In the genomic region with DNA sequence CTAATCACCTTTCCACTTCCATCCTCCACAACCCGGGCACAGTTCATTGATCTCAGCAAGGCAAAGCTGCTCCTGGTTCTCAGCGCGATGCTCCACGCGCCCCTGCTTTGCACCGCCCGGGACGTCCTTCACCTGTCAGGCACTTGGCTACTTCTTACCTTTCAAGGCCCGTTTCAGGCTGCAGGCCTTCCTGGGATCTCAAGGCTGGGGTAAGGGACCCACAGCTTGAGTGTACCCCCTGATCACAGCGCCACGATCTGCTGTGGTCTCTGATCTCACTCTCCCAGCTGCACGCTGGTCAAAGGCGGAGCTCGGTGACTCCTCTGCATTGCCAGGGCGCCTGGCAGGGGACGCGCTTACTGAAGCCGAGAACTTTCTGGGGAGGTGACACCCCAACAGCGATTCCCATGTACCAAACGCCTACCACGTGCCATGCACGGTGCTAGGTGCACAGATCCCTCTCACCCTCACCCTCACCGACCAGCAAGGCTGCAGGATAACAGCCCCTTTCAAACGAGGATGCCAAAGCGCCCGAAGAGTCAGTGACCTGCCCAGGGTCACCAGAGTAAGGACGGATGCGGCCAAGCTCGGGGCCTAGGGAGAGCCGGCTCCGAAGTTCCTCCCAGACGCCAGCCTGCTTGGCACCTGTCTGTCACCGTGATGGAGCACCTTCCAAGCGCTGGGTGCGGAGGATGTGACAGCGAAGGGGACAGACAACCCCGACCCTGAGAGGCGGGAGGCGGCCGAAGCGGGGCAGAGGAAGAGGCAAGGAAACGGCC, we compare ENCODE assay signal across 8 cellular contexts. TPM values are rescaled to one million over a fixed set of nuclear protein-coding genes. Genes with fewer than 3 reads are reported as not detected.
DNase-seq lines count a peak whose midpoint lies in the region; ATAC-seq and TF ChIP-seq lines count a peak whose summit lies in the region.

No MANE protein-coding gene starts in this region.

- no peaks in the 10 kb centered on the region for H3F3A ChIP-seq in PC-3 (ENCODE audit: low read length, unreplicated experiment)

- H3K4me3 ChIP-seq in AG09309 (ENCODE audit: control insufficient read depth, low read depth, low read length): peak overlapping the region; percentile 52
- peak overlapping the region; percentile 96 for H3K4me3 ChIP-seq in PC-3 (ENCODE audit: low read length)
- H3K4me3 ChIP-seq in osteoblast (ENCODE audit: insufficient read depth, low read length): peak overlapping the region; percentile 98
- H3K4me3 ChIP-seq in thyroid gland (replicated peaks in 1 of 3): peak overlapping the region; percentile 34 to 96 (median 75)

- peaks cover 84% of the 10 kb centered on the region for H3K79me2 ChIP-seq in PC-3 (ENCODE audit: low read length)
- peaks cover 94% of the 10 kb centered on the region for H3K79me2 ChIP-seq in osteoblast (ENCODE audit: insufficient read depth, low read length)

- H3K9ac ChIP-seq in PC-3 (ENCODE audit: low read length): peak overlapping the region; percentile 97

- H3K4me1 ChIP-seq in PC-3 (ENCODE audit: insufficient read depth, low read length) (peaks cover 18% of the 10 kb centered on the region), osteoblast (ENCODE audit: insufficient read depth, low read length) (peaks cover 21% of the 10 kb centered on the region), thyroid gland (peaks cover 22 to 25% of the 10 kb centered on the region in 2 donors)

- H3K9me2 ChIP-seq in PC-3 (replicated peaks; ENCODE audit: low read length): no peaks in the 10 kb centered on the region

- no peaks in the 10 kb centered on the region for H3K9me3 Mint-ChIP-seq in activated naive CD4-positive, alpha-beta T cell treated with anti-CD3 and anti-CD28 coated beads, Interleukin-2, amount 10 ng/mL, durations not matched to agents 7 days and 5 days

- no peak for TF ChIP-seq POLR2A in thyroid gland (IDR thresholded peaks at IDR 0.05)

- CTCF ChIA-PET in PC-3 (lab: Charles Lee): interaction anchor here (0.5 to 0.8 kb wide), 2 partner anchors 14 to 332 kb away, joined by 3 read pairs; no protein-coding TSS in a partner anchor
- CTCF ChIA-PET in activated naive CD4-positive, alpha-beta T cell treated with anti-CD3 and anti-CD28 coated beads, Interleukin-2, amount 10 ng/mL, durations not matched to agents 7 days and 5 days (lab: Charles Lee): interaction anchor here (1.2 to 1.5 kb wide), 2 partner anchors 54 to 132 kb away, joined by 3 read pairs; no protein-coding TSS in a partner anchor

- no peak overlapping the region for H3K4me3 Mint-ChIP-seq in activated naive CD4-positive, alpha-beta T cell treated with anti-CD3 and anti-CD28 coated beads, Interleukin-2, amount 10 ng/mL, durations not matched to agents 7 days and 5 days

- WGBS in thyroid gland, 2 donors: 3 to 16% methylated on average over 9 to 28 of the region's 42 CpGs

- H3K4me2 ChIP-seq in PC-3 (ENCODE audit: low read length): peak overlapping the region; percentile 100
- peak overlapping the region; percentile 96 for H3K4me2 ChIP-seq in osteoblast (ENCODE audit: insufficient read depth, low read length)

- peak overlapping the region; percentile 94 for H3K27ac Mint-ChIP-seq in activated naive CD4-positive, alpha-beta T cell treated with anti-CD3 and anti-CD28 coated beads, Interleukin-2, amount 10 ng/mL, durations not matched to agents 7 days and 5 days

- ATAC-seq in GM18870 (IDR thresholded peaks at IDR 0.05; ENCODE audit: unreplicated experiment): peak; percentile 20
- ATAC-seq in HG03108 (IDR thresholded peaks at IDR 0.05; ENCODE audit: unreplicated experiment): peak; percentile 12
- ATAC-seq in PC-3: peak; percentile 39
- peak; percentile 20 for ATAC-seq in Right ventricle myocardium inferior

- H4K20me1 ChIP-seq in PC-3 (ENCODE audit: low read length): no peaks in the 10 kb centered on the region; the same call in 1 of the 2 replicates
- H4K20me1 ChIP-seq in osteoblast (ENCODE audit: insufficient read depth, low read length): peaks cover 11% of the 10 kb centered on the region

- H3K27me3 ChIP-seq in PC-3 (ENCODE audit: low read length): no peaks in the 10 kb centered on the region
- no peaks in the 10 kb centered on the region for H3K27me3 ChIP-seq in osteoblast (ENCODE audit: insufficient read depth, low read length)
- H3K27me3 ChIP-seq in thyroid gland: no peaks in the 10 kb centered on the region

- H3K36me3 ChIP-seq in PC-3 (ENCODE audit: low read depth, low read length): peaks cover 9% of the 10 kb centered on the region; the same call in 1 of the 2 replicates
- H3K36me3 ChIP-seq in osteoblast (ENCODE audit: insufficient read depth, low read length): peaks cover 14% of the 10 kb centered on the region
- H3K36me3 ChIP-seq in thyroid gland: no peaks in the 10 kb centered on the region

- H3K4me1 Mint-ChIP-seq in activated naive CD4-positive, alpha-beta T cell treated with anti-CD3 and anti-CD28 coated beads, Interleukin-2, amount 10 ng/mL, durations not matched to agents 7 days and 5 days: peaks cover 32% of the 10 kb centered on the region

- H3K9me3 ChIP-seq in PC-3 (ENCODE audit: low read length): no peaks in the 10 kb centered on the region
- H3K9me3 ChIP-seq in osteoblast (ENCODE audit: low read depth, low read length): no peaks in the 10 kb centered on the region
- H3K9me3 ChIP-seq in thyroid gland: no peaks in the 10 kb centered on the region

- no peaks in the 10 kb centered on the region for H3K27me3 Mint-ChIP-seq in activated naive CD4-positive, alpha-beta T cell treated with anti-CD3 and anti-CD28 coated beads, Interleukin-2, amount 10 ng/mL, durations not matched to agents 7 days and 5 days

- no peak for TF ChIP-seq CTCF in AG09309 (IDR thresholded peaks at IDR 0.05; ENCODE audit: control insufficient read depth, insufficient read depth, low read depth, low read length, missing control alignments)
- no peak for TF ChIP-seq CTCF in PC-3 (conservative IDR thresholded peaks at IDR 0.05; ENCODE audit: low read depth, low read length)
- no peak for TF ChIP-seq CTCF in osteoblast (IDR thresholded peaks at IDR 0.05; ENCODE audit: extremely low read depth, low read depth, low read length)
- no peak for TF ChIP-seq CTCF in thyroid gland (IDR thresholded peaks at IDR 0.05)

- POLR2A ChIA-PET in PC-3 (lab: Charles Lee; ENCODE audit: unreplicated experiment): interaction anchor here (0.6 to 1.0 kb wide), 4 partner anchors 35 to 280 kb away, joined by 3 to 7 read pairs (median 4); no protein-coding TSS in a partner anchor

- H2AFZ ChIP-seq in PC-3 (ENCODE audit: low read length): peak overlapping the region; percentile 95
- H2AFZ ChIP-seq in osteoblast (ENCODE audit: low read length): peak overlapping the region; percentile 91

- TSS peak; percentile 51 for BruUV-seq in PC-3 (replicated peaks; lab: Mats Ljungman, UMichigan)

- intact Hi-C loops in PC-3 (cut with micrococcal nuclease): loop anchor here (2.0 to 5.0 kb wide), 2 partner anchors 55 to 280 kb away; no protein-coding TSS in a partner anchor
- intact Hi-C loops in Right ventricle myocardium inferior (cut with DNase I): loop anchor here (2.0 kb wide), 1 partner anchor 216 kb away; a partner anchor contains a TSS
- intact Hi-C loops in thyroid gland (cut with DNase I): loop anchor here (10.0 kb wide), 1 partner anchor 52 kb away; a partner anchor contains a TSS

- DNase-seq in AG09309 (ENCODE audit: low read depth) (no peak), PC-3 (peak; percentile 41), Right ventricle myocardium inferior (ENCODE audit: missing footprints) (peak; percentile 80), osteoblast (ENCODE audit: insufficient read length, low spot score, missing footprints) (peak; percentile 85), thyroid gland (peak; percentile 34 to 40)
- peak; percentile 66 for DNase-seq in activated naive CD4-positive, alpha-beta T cell treated with anti-CD3 and anti-CD28 coated beads, Interleukin-2, amount 10 ng/mL, durations not matched to agents 7 days and 5 days

- H3K27ac ChIP-seq in PC-3 (ENCODE audit: low read length): peak overlapping the region; percentile 61
- peak overlapping the region; percentile 88 for H3K27ac ChIP-seq in osteoblast (ENCODE audit: low read depth, low read length)
- H3K27ac ChIP-seq in thyroid gland: peak overlapping the region; percentile 89 to 96 (median 91)

- H3K36me3 Mint-ChIP-seq in activated naive CD4-positive, alpha-beta T cell treated with anti-CD3 and anti-CD28 coated beads, Interleukin-2, amount 10 ng/mL, durations not matched to agents 7 days and 5 days: peaks cover 24% of the 10 kb centered on the region

RNA-seq across cellular contexts. Expression of a gene that starts 0.8 kb away (rescaled TPM):
- total RNA-seq in PC-3 (2014; rRNA removed) (77.6 and 78.5 TPM in 2 replicates), Right ventricle myocardium inferior (93.1 TPM), osteoblast (30.8 and 32.4 TPM in 2 replicates), thyroid gland (10 to 100 TPM; 39.4 to 73.4 (median 45.8) TPM)

RNA-seq across cellular contexts. Expression of a gene that starts 0.9 kb away (rescaled TPM):
- total RNA-seq in PC-3 (2014; rRNA removed) (42.6 and 60.1 TPM in 2 replicates), Right ventricle myocardium inferior (16.5 TPM), osteoblast (34.5 and 38.4 TPM in 2 replicates), thyroid gland (10 to 100 TPM; 21.7 to 33.6 (median 29.1) TPM)

RNA-seq across cellular contexts. Expression of a gene that starts 51.8 kb away (rescaled TPM):
- total RNA-seq in PC-3 (2014; rRNA removed) (39.3 and 46.8 TPM in 2 replicates), Right ventricle myocardium inferior (85.9 TPM), osteoblast (52.1 and 56.6 TPM in 2 replicates), thyroid gland (10 to 100 TPM; 50.3 to 83.7 (median 62.5) TPM)
